Comparison of ENCODE assay signal across 13 cellular contexts in the genomic region with DNA sequence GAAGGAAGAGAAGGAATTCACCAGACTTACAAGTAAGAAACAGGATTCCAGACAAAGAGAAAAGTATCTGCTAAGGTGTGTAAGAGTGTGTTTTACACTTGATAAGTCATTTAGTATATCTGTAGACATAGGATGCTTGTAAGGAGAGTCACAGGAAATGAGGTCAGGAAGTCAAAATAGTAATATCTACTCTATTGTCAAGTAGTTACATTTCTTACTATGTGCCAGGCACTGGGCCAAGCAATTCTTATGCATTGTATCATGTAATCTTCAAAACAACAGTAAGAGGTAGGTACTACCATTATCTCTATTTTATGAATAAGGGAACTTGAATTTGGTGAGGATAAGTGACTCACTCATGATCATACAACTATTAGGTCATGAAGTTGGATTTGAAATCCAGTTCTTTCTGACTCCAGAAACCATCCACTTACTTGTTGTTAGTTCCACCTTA.
DNase-seq lines count a peak whose midpoint lies in the region; ATAC-seq, FAIRE-seq and TF ChIP-seq lines count a peak whose summit lies in the region.
"Had no signal": no experiment of that assay in that cellular context is flagged by ENCODE, and none has a peak within 500 bp of the region (broad histone marks: within the 10 kb centered on the region; RNA-seq: fewer than 3 reads in every experiment).

No MANE protein-coding gene starts in this region.

- ATAC-seq in GM19351 (IDR thresholded peaks at IDR 0.05; ENCODE audit: unreplicated experiment): no peak
- ATAC-seq: stimulated activated naive B cell treated with anti-CD40 and anti-IgM and Interleukin-4, amounts not matched to agents 10 μg/mL and 1 μg/mL and 100 μg/mL, for 72 hours had no signal

- no peak for TF ChIP-seq POLR2A in H54 (IDR thresholded peaks at IDR 0.05; ENCODE audit: low read depth, low read length)

- peak; percentile 24 for DNase-seq in AG08395 (ENCODE audit: low spot score)
- no peak for DNase-seq in H54 (ENCODE audit: insufficient read length, low spot score)
- DNase-seq in SW480 (ENCODE audit: low spot score): peak; percentile 38
- peak; percentile 10 for DNase-seq in fibroblast of peridontal ligament (ENCODE audit: extremely low read depth)
- DNase-seq in NCI-H187 treated with DMSO at 0.1 percent for 48 hours (lab: John Stamatoyannopoulos, UW): no peak
- no peak for DNase-seq in activated effector memory CD4-positive, alpha-beta T cell treated with Interleukin-2 at 50 U/mL for 16 hours
- no peak for DNase-seq in amygdala (lab: John Stamatoyannopoulos, UW)
- DNase-seq: C1 segment of cervical spinal cord; effector CD4-positive, alpha-beta T cell; hypothalamus; stimulated activated CD4-positive, alpha-beta T cell treated with anti-CD3 and anti-CD28 coated beads, Interleukin-2, amount 100 ng/mL, for 24 hours; stimulated activated naive B cell treated with anti-CD40 and anti-IgM and Interleukin-4, amounts not matched to agents 10 μg/mL and 1 μg/mL and 100 μg/mL, for 72 hours had no signal

- peak; percentile 97 for FAIRE-seq in H54 (lab: Jason Lieb, UNC)

Comparison
In these comparisons a context has a peak if more than half of its experiments do, and no peak if none do; other contexts are left out.
1. DNase-seq: peak in AG08395 (single experiment), SW480 (single experiment) and fibroblast of peridontal ligament (single experiment); none in H54 (single experiment), NCI-H187 treated with DMSO at 0.1 percent for 48 hours (single experiment), activated effector memory CD4-positive, alpha-beta T cell treated with Interleukin-2 at 50 U/mL for 16 hours (single experiment) and amygdala (0 of 56).